ENCODE assay signal across 11 cellular contexts in the genomic region with DNA sequence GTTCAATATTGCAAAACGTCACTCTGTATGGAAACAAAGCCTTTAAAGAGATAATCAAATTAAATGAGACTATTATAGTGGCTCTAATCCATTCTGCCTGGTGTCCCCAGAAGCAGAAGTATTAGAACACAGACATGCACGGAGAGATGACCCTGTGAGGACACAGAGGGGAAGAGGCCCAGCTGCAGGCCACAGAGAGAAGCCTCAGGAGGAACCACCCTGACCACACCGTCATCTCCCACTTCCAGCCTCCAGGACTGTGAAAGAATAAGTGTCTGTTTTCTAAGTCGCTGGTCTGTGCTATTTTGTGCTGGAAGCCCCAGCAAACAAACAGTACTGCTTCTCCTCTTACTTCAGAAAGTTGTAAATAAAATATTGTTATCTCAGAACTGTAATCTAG.
"Had no signal": no experiment of that assay in that cellular context is flagged by ENCODE, and none has a peak within 500 bp of the region (broad histone marks: within the 10 kb centered on the region; RNA-seq: fewer than 3 reads in every experiment).

No MANE protein-coding gene starts in this region.

- ATAC-seq: gastrocnemius medialis; heart right ventricle; left lobe of liver; naive thymus-derived CD8-positive, alpha-beta T cell had no signal

- DNase-seq: effector memory CD4-positive, alpha-beta T cell; gastrocnemius medialis; heart right ventricle; hypothalamus; kidney glomerular epithelial cell; mammary epithelial cell; naive thymus-derived CD8-positive, alpha-beta T cell; small intestine; stimulated activated CD4-positive, alpha-beta T cell treated with anti-CD3 and anti-CD28 coated beads, Interleukin-12 subunit alpha, Interleukin-12 subunit beta, amount 100 ng/mL, for 4 hours; stimulated activated naive CD4-positive, alpha-beta T cell treated with Interleukin-2 at 50 U/mL for 16 hours had no signal
